In genomic region chrX:39260965-39261364, GRCh38 we compare ENCODE assay signal across 15 cellular contexts.
A peak's percentile ranks its signal among the peaks of the same experiment; 100 is the strongest.
DNase-seq lines count a peak whose midpoint lies in the region; ATAC-seq lines count a peak whose summit lies in the region.
"Had no signal": no experiment of that assay in that cellular context is flagged by ENCODE, and none has a peak within 500 bp of the region (broad histone marks: within the 10 kb centered on the region; RNA-seq: fewer than 3 reads in every experiment).

No MANE protein-coding gene starts in this region.

- DNase-seq in NCI-H748 (lab: John Stamatoyannopoulos, UW; ENCODE audit: unreplicated experiment): peak; percentile 20
- no peak for DNase-seq in NCI-H748 treated with DMSO at 0.1 percent for 48 hours (lab: John Stamatoyannopoulos, UW)
- DNase-seq in HCEC 1CT: peak; percentile 10
- peak; percentile 31 for DNase-seq in astrocyte of the hippocampus (ENCODE audit: low read depth, low spot score)
- DNase-seq in kidney tubule cell (ENCODE audit: low spot score): peak; percentile 74
- DNase-seq: activated B cell treated with CpG ODN at 0.5 μM for 24 hours; activated naive CD8-positive, alpha-beta T cell treated with anti-CD3 and anti-CD28 coated beads, Interleukin-2, amount 10 ng/mL, durations not matched to agents 7 days and 5 days; effector memory CD4-positive, alpha-beta T cell; left ventricle myocardium superior; posterior cingulate gyrus; SHP77 treated with DMSO at 0.1 percent for 48 hours; stimulated activated naive CD4-positive, alpha-beta T cell treated with Interleukin-2 at 50 U/mL for 16 hours had no signal

- ATAC-seq in GM18909 (IDR thresholded peaks at IDR 0.05; ENCODE audit: poor library complexity, unreplicated experiment) (no peak), GM18517 (IDR thresholded peaks at IDR 0.05; ENCODE audit: unreplicated experiment) (no peak), GM18520 (IDR thresholded peaks at IDR 0.05; ENCODE audit: unreplicated experiment) (no peak)
